ENCODE assay signal across 12 cellular contexts in genomic region chrX:136635235-136635634, GRCh38. TPM values are rescaled to one million over a fixed set of nuclear protein-coding genes. Genes with fewer than 3 reads are reported as not detected.
DNase-seq lines count a peak whose midpoint lies in the region; ATAC-seq lines count a peak whose summit lies in the region.
"Had no signal": no experiment of that assay in that cellular context is flagged by ENCODE, and none has a peak within 500 bp of the region (broad histone marks: within the 10 kb centered on the region; RNA-seq: fewer than 3 reads in every experiment).

No MANE protein-coding gene starts in this region.

- no peaks in the 10 kb centered on the region for H3K9me3 ChIP-seq in CD4-positive, alpha-beta memory T cell (ENCODE audit: control insufficient read depth in 1 of 2, low read length in 2 of 2)
- no peaks in the 10 kb centered on the region for H3K9me3 ChIP-seq in HAP-1
- H3K9me3 ChIP-seq: tibial nerve had no signal

- H3K4me1 ChIP-seq in CD4-positive, alpha-beta memory T cell (ENCODE audit: insufficient read depth, low read length) = peaks cover 97% of the 10 kb centered on the region
- H3K4me1 ChIP-seq in HAP-1 = no peaks in the 10 kb centered on the region; the same call in 1 of the 2 replicates
- H3K4me1 ChIP-seq: tibial nerve had no signal

- no peaks in the 10 kb centered on the region for H3K27me3 Mint-ChIP-seq in CD4-positive, alpha-beta memory T cell
- no peaks in the 10 kb centered on the region for H3K27me3 Mint-ChIP-seq in activated T-helper 2 cell treated with anti-CD3 and anti-CD28 coated beads, Interferon-gamma antibody, Interleukin-2, Interleukin-4, amounts not matched to agents 10 μg/mL and 5 μg/mL and 100 μg/mL, durations not matched to agents 14 hours and 24 hours and 36 hours (ENCODE audit: low read depth)

- CTCF ChIA-PET in CD4-positive, alpha-beta memory T cell (lab: Charles Lee; ENCODE audit: partially characterized antibody) = interaction anchor here (1.0 to 3.3 kb wide), 6 partner anchors 10 to 57 kb away, joined by 4 to 17 read pairs (median 8); no protein-coding TSS in a partner anchor

- no peaks in the 10 kb centered on the region for H3K9me3 Mint-ChIP-seq in CD4-positive, alpha-beta memory T cell
- no peaks in the 10 kb centered on the region for H3K9me3 Mint-ChIP-seq in activated T-helper 2 cell treated with anti-CD3 and anti-CD28 coated beads, Interferon-gamma antibody, Interleukin-2, Interleukin-4, amounts not matched to agents 10 μg/mL and 5 μg/mL and 100 μg/mL, durations not matched to agents 14 hours and 24 hours and 36 hours

- H3K4me3 ChIP-seq in CD4-positive, alpha-beta memory T cell (ENCODE audit: low read length in 2 of 2) = peak overlapping the region in 1 of 2 donors; percentile 47
- no peak overlapping the region for H3K4me3 ChIP-seq in HAP-1
- H3K4me3 ChIP-seq: tibial nerve had no signal

- POLR2A ChIA-PET in CD4-positive, alpha-beta memory T cell (lab: Charles Lee; ENCODE audit: partially characterized antibody) = interaction anchor here (0.8 to 8.0 kb wide), 19 partner anchors 8 to 60 kb away, joined by 3 to 137 read pairs (median 7); no protein-coding TSS in a partner anchor

- H3K4me3 Mint-ChIP-seq in CD4-positive, alpha-beta memory T cell = peak overlapping the region; percentile 51 to 88 (median 82)
- H3K4me3 Mint-ChIP-seq in activated T-helper 2 cell treated with anti-CD3 and anti-CD28 coated beads, Interferon-gamma antibody, Interleukin-2, Interleukin-4, amounts not matched to agents 10 μg/mL and 5 μg/mL and 100 μg/mL, durations not matched to agents 14 hours and 24 hours and 36 hours (ENCODE audit: low read depth) = peak overlapping the region; percentile 55
- H3K4me3 Mint-ChIP-seq: endodermal cell had no signal

- DNase-seq in CD4-positive, alpha-beta memory T cell = peak; percentile 56 to 68 (median 62)
- no peak for DNase-seq in activated T-helper 2 cell treated with anti-CD3 and anti-CD28 coated beads, Interferon-gamma antibody, Interleukin-2, Interleukin-4, amounts not matched to agents 10 μg/mL and 5 μg/mL and 100 μg/mL, durations not matched to agents 14 hours and 24 hours and 36 hours (ENCODE audit: low spot score)
- DNase-seq in stimulated activated CD4-positive, alpha-beta T cell treated with anti-CD3 and anti-CD28 coated beads, Interleukin-2, amount 100 ng/mL, for 48 hours = no peak
- no peak for DNase-seq in HAP-1 (ENCODE audit: low spot score in 2 of 2)
- no peak for DNase-seq in stimulated activated CD4-positive, alpha-beta T cell treated with anti-CD3 and anti-CD28 coated beads, Interleukin-15, amount 100 ng/mL, for 24 hours
- DNase-seq in pons (ENCODE audit: low spot score) = no peak
- DNase-seq: endodermal cell, NCI-H2171 treated with DMSO at 0.1 percent for 48 hours had no signal

- H3K27me3 ChIP-seq in CD4-positive, alpha-beta memory T cell (ENCODE audit: insufficient read depth, low read length) = no peaks in the 10 kb centered on the region
- peaks cover 3% of the 10 kb centered on the region; the same call in 1 of the 2 replicates for H3K27me3 ChIP-seq in HAP-1 (ENCODE audit: low read depth)

- peak overlapping the region; percentile 56 for H3K27ac ChIP-seq in CD4-positive, alpha-beta memory T cell (ENCODE audit: low read depth, low read length)
- H3K27ac ChIP-seq: tibial nerve had no signal

- H3K27ac Mint-ChIP-seq in CD4-positive, alpha-beta memory T cell = peak overlapping the region; percentile 78 to 96 (median 94)
- peak overlapping the region; percentile 80 for H3K27ac Mint-ChIP-seq in activated T-helper 2 cell treated with anti-CD3 and anti-CD28 coated beads, Interferon-gamma antibody, Interleukin-2, Interleukin-4, amounts not matched to agents 10 μg/mL and 5 μg/mL and 100 μg/mL, durations not matched to agents 14 hours and 24 hours and 36 hours
- H3K27ac Mint-ChIP-seq: endodermal cell had no signal

- in situ Hi-C loops in HAP-1 (cut with MboI; ENCODE audit: low sequenced_read_pairs) = no loop called here

- no peaks in the 10 kb centered on the region for H3K36me3 Mint-ChIP-seq in CD4-positive, alpha-beta memory T cell
- H3K36me3 Mint-ChIP-seq in activated T-helper 2 cell treated with anti-CD3 and anti-CD28 coated beads, Interferon-gamma antibody, Interleukin-2, Interleukin-4, amounts not matched to agents 10 μg/mL and 5 μg/mL and 100 μg/mL, durations not matched to agents 14 hours and 24 hours and 36 hours (ENCODE audit: low read depth) = peaks cover 6% of the 10 kb centered on the region

- no peaks in the 10 kb centered on the region for H3K36me3 ChIP-seq in CD4-positive, alpha-beta memory T cell (ENCODE audit: insufficient read depth, low read length)
- no peaks in the 10 kb centered on the region for H3K36me3 ChIP-seq in HAP-1 (replicated peaks)
- H3K36me3 ChIP-seq: tibial nerve had no signal

- peaks cover 52 to 94% (median 73%) of the 10 kb centered on the region in 4 donors for H3K4me1 Mint-ChIP-seq in CD4-positive, alpha-beta memory T cell
- peaks cover 71% of the 10 kb centered on the region for H3K4me1 Mint-ChIP-seq in activated T-helper 2 cell treated with anti-CD3 and anti-CD28 coated beads, Interferon-gamma antibody, Interleukin-2, Interleukin-4, amounts not matched to agents 10 μg/mL and 5 μg/mL and 100 μg/mL, durations not matched to agents 14 hours and 24 hours and 36 hours (ENCODE audit: low read depth)

- intact Hi-C loops in CD4-positive, alpha-beta memory T cell (cut with micrococcal nuclease) = loop anchor here (1.0 to 2.0 kb wide), 4 partner anchors 11 to 21 kb away; no protein-coding TSS in a partner anchor
- intact Hi-C loops in activated T-helper 2 cell treated with anti-CD3 and anti-CD28 coated beads, Interferon-gamma antibody, Interleukin-2, Interleukin-4, amounts not matched to agents 10 μg/mL and 5 μg/mL and 100 μg/mL, durations not matched to agents 14 hours and 24 hours and 36 hours (cut with micrococcal nuclease) = loop anchor here (1.0 kb wide), 3 partner anchors 8 to 15 kb away; no protein-coding TSS in a partner anchor

- ATAC-seq in GM19023 (IDR thresholded peaks at IDR 0.05; ENCODE audit: unreplicated experiment) (peak; percentile 54), HG03135 (IDR thresholded peaks at IDR 0.05; ENCODE audit: unreplicated experiment) (peak; percentile 58)

RNA-seq across cellular contexts. Expression of gene CD40LG, which starts 12.7 kb away (rescaled TPM):
- 10 to 100 TPM; 68.4 to 75.0 TPM for total RNA-seq in CD4-positive, alpha-beta memory T cell
- polyA plus RNA-seq in CD4-positive, alpha-beta memory T cell = 100 to 1,000 TPM; 109 to 137 TPM
- 123 and 127 TPM in 2 replicates for total RNA-seq in activated T-helper 2 cell treated with anti-CD3 and anti-CD28 coated beads, Interferon-gamma antibody, Interleukin-2, Interleukin-4, amounts not matched to agents 10 μg/mL and 5 μg/mL and 100 μg/mL, durations not matched to agents 14 hours and 24 hours and 36 hours
- total RNA-seq: endodermal cell, myocyte had no signal

Comparison
In these comparisons a context has a peak if more than half of its experiments do, and no peak if none do; other contexts are left out.
1. DNase-seq: peak in CD4-positive, alpha-beta memory T cell (5 of 5); none in activated T-helper 2 cell treated with anti-CD3 and anti-CD28 coated beads, Interferon-gamma antibody, Interleukin-2, Interleukin-4, amounts not matched to agents 10 μg/mL and 5 μg/mL and 100 μg/mL, durations not matched to agents 14 hours and 24 hours and 36 hours (single experiment), stimulated activated CD4-positive, alpha-beta T cell treated with anti-CD3 and anti-CD28 coated beads, Interleukin-2, amount 100 ng/mL, for 48 hours (0 of 2), HAP-1 (0 of 2), stimulated activated CD4-positive, alpha-beta T cell treated with anti-CD3 and anti-CD28 coated beads, Interleukin-15, amount 100 ng/mL, for 24 hours (single experiment) and pons (single experiment).